20 cellular contexts compared by ENCODE assay signal in genomic region chr6:145823322-145823944, GRCh38. TPM values are rescaled to one million over a fixed set of nuclear protein-coding genes. Genes with fewer than 3 reads are reported as not detected.
A peak's percentile ranks its signal among the peaks of the same experiment; 100 is the strongest.
DNase-seq lines count a peak whose midpoint lies in the region; ATAC-seq and TF ChIP-seq lines count a peak whose summit lies in the region.
"Had no signal": no experiment of that assay in that cellular context is flagged by ENCODE, and none has a peak within 500 bp of the region (broad histone marks: within the 10 kb centered on the region; RNA-seq: fewer than 3 reads in every experiment).

No MANE protein-coding gene starts in this region.

- DNase-seq in activated naive CD4-positive, alpha-beta T cell treated with anti-CD3 and anti-CD28 coated beads, Interleukin-2, amount 50 U/mL, for 72 hours (ENCODE audit: low spot score in 2 of 2), result no peak
- no peak for DNase-seq in activated naive CD4-positive, alpha-beta T cell treated with anti-CD3 and anti-CD28 coated beads, Interleukin-2, amount 10 ng/mL, durations not matched to agents 7 days and 5 days
- DNase-seq in activated naive CD8-positive, alpha-beta T cell treated with anti-CD3 and anti-CD28 coated beads, Interleukin-2, amount 10 ng/mL, durations not matched to agents 7 days and 5 days, result no peak
- no peak for DNase-seq in PC-9
- no peak for DNase-seq in MCF 10A (ENCODE audit: unreplicated experiment)
- DNase-seq in germinal center (ENCODE audit: low spot score), result no peak
- DNase-seq in T-cell, result no peak
- DNase-seq: activated CD4-positive, CD25-positive, alpha-beta regulatory T cell; amniotic stem cell; COR-L47; effector memory CD8-positive, alpha-beta T cell; foreskin fibroblast; NCI-H446; nucleus accumbens; right cardiac atrium; SIG-M5 had no signal

- H3K4me1 ChIP-seq in PC-9 (replicated peaks; ENCODE audit: insufficient read depth), result no peaks in the 10 kb centered on the region
- H3K4me1 ChIP-seq: suprapubic skin had no signal

- no peaks in the 10 kb centered on the region for H3K9me3 Mint-ChIP-seq in activated naive CD4-positive, alpha-beta T cell treated with anti-CD3 and anti-CD28 coated beads, Interleukin-2, amount 50 U/mL, for 72 hours
- no peaks in the 10 kb centered on the region for H3K9me3 Mint-ChIP-seq in activated naive CD4-positive, alpha-beta T cell treated with anti-CD3 and anti-CD28 coated beads, Interleukin-2, amount 10 ng/mL, durations not matched to agents 7 days and 5 days
- H3K9me3 Mint-ChIP-seq in activated naive CD8-positive, alpha-beta T cell treated with anti-CD3 and anti-CD28 coated beads, Interleukin-2, amount 10 ng/mL, durations not matched to agents 7 days and 5 days, result no peaks in the 10 kb centered on the region
- H3K9me3 Mint-ChIP-seq in MCF 10A (ENCODE audit: unreplicated experiment), result no peaks in the 10 kb centered on the region
- H3K9me3 Mint-ChIP-seq in T-cell, result no peaks in the 10 kb centered on the region
- H3K9me3 Mint-ChIP-seq: effector memory CD8-positive, alpha-beta T cell; T-helper 2 cell treated with Interferon-gamma antibody and Interleukin-4, amounts not matched to agents 5 μg/mL and 100 μg/mL, for 36 hours had no signal

- H3K4me2 ChIP-seq in PC-9, result no peak overlapping the region

- H2AFZ ChIP-seq in PC-9, result no peak overlapping the region

- H3K27ac Mint-ChIP-seq in activated naive CD4-positive, alpha-beta T cell treated with anti-CD3 and anti-CD28 coated beads, Interleukin-2, amount 50 U/mL, for 72 hours, result no peak overlapping the region
- no peak overlapping the region for H3K27ac Mint-ChIP-seq in activated naive CD4-positive, alpha-beta T cell treated with anti-CD3 and anti-CD28 coated beads, Interleukin-2, amount 10 ng/mL, durations not matched to agents 7 days and 5 days
- no peak overlapping the region for H3K27ac Mint-ChIP-seq in activated naive CD8-positive, alpha-beta T cell treated with anti-CD3 and anti-CD28 coated beads, Interleukin-2, amount 10 ng/mL, durations not matched to agents 7 days and 5 days
- H3K27ac Mint-ChIP-seq in MCF 10A (ENCODE audit: low read depth, unreplicated experiment) (no peak overlapping the region), T-cell (no peak overlapping the region)
- H3K27ac Mint-ChIP-seq: T-helper 2 cell treated with Interferon-gamma antibody and Interleukin-4, amounts not matched to agents 5 μg/mL and 100 μg/mL, for 36 hours had no signal

- H3F3A ChIP-seq in PC-9 (ENCODE audit: insufficient read depth, low read depth), result no peaks in the 10 kb centered on the region

- H3K9me2 ChIP-seq in PC-9 (ENCODE audit: insufficient read depth), result no peaks in the 10 kb centered on the region; the same call in none of the 2 replicates

- H3K4me3 ChIP-seq in PC-9, result no peak overlapping the region
- H3K4me3 ChIP-seq: suprapubic skin had no signal

- H3K27ac ChIP-seq in PC-9, result no peak overlapping the region
- H3K27ac ChIP-seq: suprapubic skin had no signal

- ATAC-seq in activated naive CD4-positive, alpha-beta T cell treated with anti-CD3 and anti-CD28 coated beads, Interleukin-2, amount 50 U/mL, for 72 hours, result peak; percentile 82 to 91
- ATAC-seq in HG02938 (IDR thresholded peaks at IDR 0.05; ENCODE audit: unreplicated experiment) (peak; percentile 58), T-cell (replicated peaks in 1 of 4) (no peak)
- peak; percentile 54 for ATAC-seq in activated naive CD8-positive, alpha-beta T cell treated with anti-CD3 and anti-CD28 coated beads, Interleukin-2, amount 10 ng/mL, durations not matched to agents 7 days and 5 days (ENCODE audit: low read depth)
- ATAC-seq: effector memory CD8-positive, alpha-beta T cell; left lobe of liver; right cardiac atrium had no signal

- H3K9me3 ChIP-seq in PC-9 (ENCODE audit: insufficient read depth, low read depth), result no peaks in the 10 kb centered on the region
- H3K9me3 ChIP-seq: suprapubic skin had no signal

- H3K4me3 Mint-ChIP-seq in activated naive CD4-positive, alpha-beta T cell treated with anti-CD3 and anti-CD28 coated beads, Interleukin-2, amount 10 ng/mL, durations not matched to agents 7 days and 5 days, result no peak overlapping the region
- H3K4me3 Mint-ChIP-seq in activated naive CD8-positive, alpha-beta T cell treated with anti-CD3 and anti-CD28 coated beads, Interleukin-2, amount 10 ng/mL, durations not matched to agents 7 days and 5 days, result no peak overlapping the region
- H3K4me3 Mint-ChIP-seq in MCF 10A (ENCODE audit: unreplicated experiment) (no peak overlapping the region), T-cell (no peak overlapping the region)
- H3K4me3 Mint-ChIP-seq: effector memory CD8-positive, alpha-beta T cell; T-helper 2 cell treated with Interferon-gamma antibody and Interleukin-4, amounts not matched to agents 5 μg/mL and 100 μg/mL, for 36 hours had no signal

- H4K20me1 ChIP-seq in PC-9 (ENCODE audit: insufficient read depth), result no peaks in the 10 kb centered on the region

- intact Hi-C loops in PC-9 (cut with micrococcal nuclease; ENCODE audit: unreplicated experiment) (no loop called here), MCF 10A (cut with micrococcal nuclease) (no loop called here)

- H3K4me1 Mint-ChIP-seq in activated naive CD4-positive, alpha-beta T cell treated with anti-CD3 and anti-CD28 coated beads, Interleukin-2, amount 10 ng/mL, durations not matched to agents 7 days and 5 days, result peaks cover 18% of the 10 kb centered on the region
- peaks cover 19% of the 10 kb centered on the region for H3K4me1 Mint-ChIP-seq in activated naive CD8-positive, alpha-beta T cell treated with anti-CD3 and anti-CD28 coated beads, Interleukin-2, amount 10 ng/mL, durations not matched to agents 7 days and 5 days
- H3K4me1 Mint-ChIP-seq in MCF 10A (ENCODE audit: insufficient read depth, unreplicated experiment) (no peaks in the 10 kb centered on the region), T-cell (peaks cover 5 to 18% (median 14%) of the 10 kb centered on the region in 3 donors)

- no peaks in the 10 kb centered on the region for H3K27me3 ChIP-seq in PC-9 (ENCODE audit: insufficient read depth, low read depth)
- H3K27me3 ChIP-seq: suprapubic skin had no signal

- H3K27me3 Mint-ChIP-seq in activated naive CD4-positive, alpha-beta T cell treated with anti-CD3 and anti-CD28 coated beads, Interleukin-2, amount 10 ng/mL, durations not matched to agents 7 days and 5 days, result no peaks in the 10 kb centered on the region
- no peaks in the 10 kb centered on the region for H3K27me3 Mint-ChIP-seq in activated naive CD8-positive, alpha-beta T cell treated with anti-CD3 and anti-CD28 coated beads, Interleukin-2, amount 10 ng/mL, durations not matched to agents 7 days and 5 days
- H3K27me3 Mint-ChIP-seq in MCF 10A (ENCODE audit: insufficient read depth, unreplicated experiment) (no peaks in the 10 kb centered on the region), T-cell (no peaks in the 10 kb centered on the region)
- H3K27me3 Mint-ChIP-seq: effector memory CD8-positive, alpha-beta T cell had no signal

- CTCF ChIA-PET in activated naive CD4-positive, alpha-beta T cell treated with anti-CD3 and anti-CD28 coated beads, Interleukin-2, amount 10 ng/mL, durations not matched to agents 7 days and 5 days (lab: Charles Lee), result no interaction called here
- CTCF ChIA-PET in PC-9 (lab: Charles Lee), result no interaction called here
- CTCF ChIA-PET in MCF 10A (lab: Yijun Ruan, JAX), result no interaction called here
- CTCF ChIA-PET in T-cell (lab: Charles Lee), result no interaction called here

- POLR2A ChIA-PET in activated naive CD8-positive, alpha-beta T cell treated with anti-CD3 and anti-CD28 coated beads, Interleukin-2, amount 10 ng/mL, durations not matched to agents 7 days and 5 days (lab: Charles Lee), result no interaction called here
- POLR2A ChIA-PET in PC-9 (lab: Charles Lee; ENCODE audit: unreplicated experiment) (no interaction called here), MCF 10A (lab: Yijun Ruan, JAX) (interaction anchor here (1.7 kb wide), 1 partner anchor 8 kb away, joined by 8 read pairs; no protein-coding TSS in a partner anchor), T-cell (lab: Charles Lee) (no interaction called here)

- H3K36me3 Mint-ChIP-seq in activated naive CD4-positive, alpha-beta T cell treated with anti-CD3 and anti-CD28 coated beads, Interleukin-2, amount 50 U/mL, for 72 hours, result no peaks in the 10 kb centered on the region
- no peaks in the 10 kb centered on the region for H3K36me3 Mint-ChIP-seq in activated naive CD4-positive, alpha-beta T cell treated with anti-CD3 and anti-CD28 coated beads, Interleukin-2, amount 10 ng/mL, durations not matched to agents 7 days and 5 days
- H3K36me3 Mint-ChIP-seq in activated naive CD8-positive, alpha-beta T cell treated with anti-CD3 and anti-CD28 coated beads, Interleukin-2, amount 10 ng/mL, durations not matched to agents 7 days and 5 days, result peaks cover 6% of the 10 kb centered on the region
- H3K36me3 Mint-ChIP-seq in MCF 10A (ENCODE audit: insufficient read depth, unreplicated experiment), result peaks cover 7% of the 10 kb centered on the region
- peaks cover 7% of the 10 kb centered on the region for H3K36me3 Mint-ChIP-seq in T-cell

- H3K36me3 ChIP-seq in PC-9 (ENCODE audit: low read depth), result no peaks in the 10 kb centered on the region
- H3K36me3 ChIP-seq: suprapubic skin had no signal

- BruUV-seq in PC-9 (replicated peaks; lab: Mats Ljungman, UMichigan) (no TSS peak), MCF 10A (replicated peaks; lab: Mats Ljungman, UMichigan) (no TSS peak)

- TF ChIP-seq CTCF in PC-9 (conservative IDR thresholded peaks at IDR 0.05), result no peak
- TF ChIP-seq CTCF in MCF 10A (IDR thresholded peaks at IDR 0.05; ENCODE audit: unreplicated experiment), result no peak

- no peaks in the 10 kb centered on the region for H3K79me2 ChIP-seq in PC-9 (ENCODE audit: low read depth)

RNA-seq across cellular contexts. Expression of gene FBXO30, which starts 8.8 kb away (rescaled TPM):
- total RNA-seq in activated naive CD4-positive, alpha-beta T cell treated with anti-CD3 and anti-CD28 coated beads, Interleukin-2, amount 50 U/mL, for 72 hours, result 1 to 10 TPM; 2.1 to 5.6 TPM
- 1 to 10 TPM; 6.6 to 7.2 TPM for total RNA-seq in activated naive CD8-positive, alpha-beta T cell treated with anti-CD3 and anti-CD28 coated beads, Interleukin-2, amount 10 ng/mL, durations not matched to agents 7 days and 5 days
- total RNA-seq in PC-9 (2021), result 8.3 and 10.6 TPM in 2 replicates
- 10.6 and 10.9 TPM in 2 replicates for total RNA-seq in MCF 10A (2022)
- total RNA-seq in T-cell, result 1 to 10 TPM; 2.5 to 6.2 (median 5.0) TPM

Comparison
In these comparisons a context has a peak if more than half of its experiments do, and no peak if none do; other contexts are left out.
1. ATAC-seq: peak in activated naive CD4-positive, alpha-beta T cell treated with anti-CD3 and anti-CD28 coated beads, Interleukin-2, amount 50 U/mL, for 72 hours (2 of 2), HG02938 (single experiment) and activated naive CD8-positive, alpha-beta T cell treated with anti-CD3 and anti-CD28 coated beads, Interleukin-2, amount 10 ng/mL, durations not matched to agents 7 days and 5 days (single experiment); none in T-cell (0 of 4).